10 cellular contexts compared by ENCODE assay signal in the genomic region with DNA sequence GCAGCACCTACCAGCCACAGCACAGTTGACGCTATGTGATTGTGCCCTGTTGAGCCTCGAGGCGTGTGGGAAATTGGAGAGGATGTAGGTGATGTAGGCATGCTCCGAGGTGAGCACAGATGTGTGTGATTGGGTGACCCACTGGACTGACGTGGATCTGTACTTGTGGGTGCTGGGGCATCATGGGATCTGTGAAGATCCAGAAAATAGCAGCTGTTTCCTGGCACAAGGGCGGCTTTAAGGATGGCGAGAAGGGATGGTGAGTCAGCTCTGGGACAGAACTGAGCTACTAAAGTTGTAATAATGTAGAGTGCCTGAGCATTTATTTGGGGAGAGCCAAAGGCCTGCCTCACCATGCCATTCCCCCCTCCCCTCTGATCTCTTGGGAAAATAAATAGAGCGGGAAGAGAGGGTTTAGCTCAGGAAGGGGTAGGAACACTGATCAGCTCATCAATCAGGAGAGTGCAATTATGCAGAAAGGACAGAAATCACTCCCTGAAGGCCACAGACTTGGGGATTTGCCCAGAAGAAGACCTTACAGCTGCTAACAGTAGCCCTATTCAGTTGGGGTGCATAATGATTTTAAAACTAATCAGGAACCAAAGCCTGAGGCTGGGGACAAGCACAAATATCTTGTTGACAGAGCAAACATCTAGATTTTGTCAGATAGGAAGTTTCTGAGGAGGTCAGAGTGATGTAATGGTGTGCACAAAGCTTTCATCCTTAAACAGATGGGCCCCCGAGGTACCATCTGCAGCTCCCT. TPM values are rescaled to one million over a fixed set of nuclear protein-coding genes. Genes with fewer than 3 reads are reported as not detected.
DNase-seq lines count a peak whose midpoint lies in the region; ATAC-seq and TF ChIP-seq lines count a peak whose summit lies in the region.
"Had no signal": no experiment of that assay in that cellular context is flagged by ENCODE, and none has a peak within 500 bp of the region (broad histone marks: within the 10 kb centered on the region; RNA-seq: fewer than 3 reads in every experiment).

No MANE protein-coding gene starts in this region.

- peaks cover 25 to 91% (median 53%) of the 10 kb centered on the region in 4 donors for H3K4me1 ChIP-seq in stomach

- no peak overlapping the region for H3K4me3 ChIP-seq in stomach

- TF ChIP-seq EP300 in stomach (IDR thresholded peaks at IDR 0.05): no peak

- no peak for TF ChIP-seq POLR2A in stomach (IDR thresholded peaks at IDR 0.05)

- TF ChIP-seq CTCF in stomach (IDR thresholded peaks at IDR 0.05): no peak

- CTCF ChIA-PET in activated naive CD4-positive, alpha-beta T cell treated with anti-CD3 and anti-CD28 coated beads for 36 hours (lab: Charles Lee): interaction anchor here (1.2 to 2.2 kb wide), 2 partner anchors 13 to 25 kb away, joined by 3 to 8 read pairs; no protein-coding TSS in a partner anchor

- no peaks in the 10 kb centered on the region for H3K9me3 Mint-ChIP-seq in activated naive CD4-positive, alpha-beta T cell treated with anti-CD3 and anti-CD28 coated beads for 36 hours
- H3K9me3 Mint-ChIP-seq: activated CD8-positive, alpha-beta T cell treated with anti-CD3 and anti-CD28 coated beads for 36 hours had no signal

- no peak overlapping the region for H3K4me3 Mint-ChIP-seq in activated naive CD4-positive, alpha-beta T cell treated with anti-CD3 and anti-CD28 coated beads for 36 hours
- H3K4me3 Mint-ChIP-seq: activated CD8-positive, alpha-beta T cell treated with anti-CD3 and anti-CD28 coated beads for 36 hours had no signal

- H3K27me3 ChIP-seq in stomach: no peaks in the 10 kb centered on the region

- H3K27ac ChIP-seq in stomach: peak overlapping the region in 4 of 5 donors; percentile 25 to 43 (median 34)

- H3K9me3 ChIP-seq in stomach: no peaks in the 10 kb centered on the region

- H3K27ac Mint-ChIP-seq in activated naive CD4-positive, alpha-beta T cell treated with anti-CD3 and anti-CD28 coated beads for 36 hours: no peak overlapping the region
- H3K27ac Mint-ChIP-seq: activated CD8-positive, alpha-beta T cell treated with anti-CD3 and anti-CD28 coated beads for 36 hours had no signal

- H3K4me1 Mint-ChIP-seq in activated naive CD4-positive, alpha-beta T cell treated with anti-CD3 and anti-CD28 coated beads for 36 hours (ENCODE audit: low read depth): peaks cover 4% of the 10 kb centered on the region

- no peaks in the 10 kb centered on the region for H3K36me3 Mint-ChIP-seq in activated naive CD4-positive, alpha-beta T cell treated with anti-CD3 and anti-CD28 coated beads for 36 hours (ENCODE audit: low read depth)

- peak; percentile 34 for DNase-seq in ELR (ENCODE audit: low read depth)
- peak; percentile 12 for DNase-seq in SHP77 treated with DMSO at 0.1 percent for 48 hours (lab: John Stamatoyannopoulos, UW)
- peak; percentile 64 for DNase-seq in glomerular endothelial cell (ENCODE audit: extremely low read depth, low read depth, low spot score)
- no peak for DNase-seq in stomach
- no peak for DNase-seq in activated naive CD4-positive, alpha-beta T cell treated with anti-CD3 and anti-CD28 coated beads for 36 hours
- no peak for DNase-seq in activated CD4-positive, alpha-beta T cell treated with anti-CD3 and anti-CD28 coated beads for 1 hour
- DNase-seq in OCI-M1 (lab: John Stamatoyannopoulos, UW): no peak
- DNase-seq: activated CD8-positive, alpha-beta T cell treated with anti-CD3 and anti-CD28 coated beads for 36 hours; NCI-H226 had no signal

- H3K36me3 ChIP-seq in stomach: peaks cover 0 to 7% (median 6%) of the 10 kb centered on the region in 4 donors

- peaks cover 3% of the 10 kb centered on the region for H3K27me3 Mint-ChIP-seq in activated naive CD4-positive, alpha-beta T cell treated with anti-CD3 and anti-CD28 coated beads for 36 hours (ENCODE audit: low read depth)
- H3K27me3 Mint-ChIP-seq: activated CD8-positive, alpha-beta T cell treated with anti-CD3 and anti-CD28 coated beads for 36 hours had no signal

- intact Hi-C loops in stomach (cut with DNase I; ENCODE audit: low total_unique reads): no loop called here
- intact Hi-C loops in activated naive CD4-positive, alpha-beta T cell treated with anti-CD3 and anti-CD28 coated beads for 36 hours (cut with micrococcal nuclease): no loop called here

- ATAC-seq in HG03108 (IDR thresholded peaks at IDR 0.05; ENCODE audit: unreplicated experiment): no peak
- ATAC-seq: activated CD8-positive, alpha-beta T cell treated with anti-CD3 and anti-CD28 coated beads for 36 hours had no signal

- WGBS in stomach, 5 donors: 69 to 84% (median 74%) methylated on average over 9 of the region's 9 CpGs

RNA-seq across cellular contexts. Expression of gene TANC1, which starts 30.2 kb away (rescaled TPM):
- 80.0 and 103 TPM in 2 replicates for total RNA-seq in glomerular endothelial cell
- total RNA-seq in stomach: 10 to 100 TPM; 35.1 to 59.7 (median 43.8) TPM
- polyA plus RNA-seq in stomach: 10 to 100 TPM in 1 of 3 donors, 1 to 10 TPM in 2; 4.9 to 13.6 (median 5.5) TPM
- 1 to 10 TPM; 2.0 to 2.3 TPM for total RNA-seq in activated naive CD4-positive, alpha-beta T cell treated with anti-CD3 and anti-CD28 coated beads for 36 hours

Comparison
In these comparisons a context has a peak if more than half of its experiments do, and no peak if none do; other contexts are left out.
1. DNase-seq: peak in ELR (single experiment), SHP77 treated with DMSO at 0.1 percent for 48 hours (single experiment) and glomerular endothelial cell (single experiment); none in stomach (single experiment), activated naive CD4-positive, alpha-beta T cell treated with anti-CD3 and anti-CD28 coated beads for 36 hours (single experiment), activated CD4-positive, alpha-beta T cell treated with anti-CD3 and anti-CD28 coated beads for 1 hour (single experiment) and OCI-M1 (single experiment).
2. RNA of gene TANC1, which starts 30.2 kb away (total RNA-seq): 80.0 to 103 TPM in glomerular endothelial cell and 35.1 to 59.7 TPM in stomach; 2.0 to 2.3 TPM in activated naive CD4-positive, alpha-beta T cell treated with anti-CD3 and anti-CD28 coated beads for 36 hours; every median in the first group is over 10 times any median in the second.